In genomic region chr22:23181763-23182288, GRCh38 we compare ENCODE assay signal across 8 cellular contexts. TPM values are rescaled to one million over a fixed set of nuclear protein-coding genes. Genes with fewer than 3 reads are reported as not detected.
A peak's percentile ranks its signal among the peaks of the same experiment; 100 is the strongest.
DNase-seq lines count a peak whose midpoint lies in the region; ATAC-seq and TF ChIP-seq lines count a peak whose summit lies in the region.

No MANE protein-coding gene starts in this region.

- H3K4me3 ChIP-seq in heart right ventricle (peak overlapping the region in 9 of 10 donors; percentile 57 to 72 (median 67)), astrocyte of the cerebellum (ENCODE audit: low read depth, low read length) (peak overlapping the region; percentile 52), lung (peak overlapping the region; percentile 70), upper lobe of left lung (peak overlapping the region; percentile 75 to 92 (median 77))

- H3K27me3 ChIP-seq in heart right ventricle (no peaks in the 10 kb centered on the region), lung (ENCODE audit: control insufficient read depth, insufficient read depth) (no peaks in the 10 kb centered on the region), upper lobe of left lung (no peaks in the 10 kb centered on the region)

- H3K9me3 ChIP-seq in heart right ventricle, result peaks cover 0 to 4% (median under 1%) of the 10 kb centered on the region in 11 donors
- peaks cover 0 to 4% of the 10 kb centered on the region in 2 donors for H3K9me3 ChIP-seq in lung (ENCODE audit: control insufficient read depth in 2 of 2, insufficient read depth in 1 of 2, low read length in 1 of 2)
- no peaks in the 10 kb centered on the region for H3K9me3 ChIP-seq in upper lobe of left lung

- ATAC-seq in heart right ventricle (no peak), left cardiac atrium (no peak), lung (ENCODE audit: insufficient read depth, low FRiP score) (no peak), upper lobe of left lung (ENCODE audit: low FRiP score in 2 of 2) (no peak), left lobe of liver (no peak)

- WGBS in heart right ventricle, 2 donors, result 76 to 78% methylated on average over 39 of the region's 39 CpGs
- WGBS in lung, 2 donors, result 15 to 36% methylated on average over 39 of the region's 39 CpGs
- WGBS in upper lobe of left lung, 2 donors, result 26 to 28% methylated on average over 5 to 24 of the region's 39 CpGs

- DNase-seq in heart right ventricle, result no peak
- DNase-seq in left cardiac atrium, result no peak
- no peak for DNase-seq in astrocyte of the cerebellum (ENCODE audit: low read depth)
- DNase-seq in lung (ENCODE audit: low spot score), result no peak
- DNase-seq in upper lobe of left lung, result no peak
- no peak for DNase-seq in occipital lobe (lab: John Stamatoyannopoulos, UW)
- no peak for DNase-seq in NCI-H345 treated with DMSO at 0.1 percent for 48 hours (lab: John Stamatoyannopoulos, UW; ENCODE audit: unreplicated experiment)
- no peak for DNase-seq in left lobe of liver (ENCODE audit: low spot score)

- TF ChIP-seq CTCF in heart right ventricle (IDR thresholded peaks at IDR 0.05) (no peak), astrocyte of the cerebellum (IDR thresholded peaks at IDR 0.05; ENCODE audit: low read depth, low read length, missing control alignments) (no peak), lung (IDR thresholded peaks at IDR 0.05; ENCODE audit: control extremely low read depth, extremely low read depth) (no peak), upper lobe of left lung (IDR thresholded peaks at IDR 0.05) (no peak)

- TF ChIP-seq POLR2A in upper lobe of left lung (IDR thresholded peaks at IDR 0.05), result no peak

- H3K27ac ChIP-seq in heart right ventricle (peak overlapping the region in 5 of 10 donors; percentile 42 to 76 (median 48)), lung (ENCODE audit: low read depth in 1 of 2, low read length in 1 of 2) (peak overlapping the region in 1 of 2 donors; percentile 65), upper lobe of left lung (peak overlapping the region; percentile 57 to 89 (median 78))

- intact Hi-C loops in heart right ventricle (cut with DNase I) (loop anchor here in 9 of 10 donors (5.0 to 10.0 kb wide), 7 partner anchors 35 to 343 kb away; no protein-coding TSS in a partner anchor), left cardiac atrium (cut with DNase I) (loop anchor here in 1 of 2 donors (5.0 kb wide), 1 partner anchor 35 kb away; no protein-coding TSS in a partner anchor)

- no peak for TF ChIP-seq EP300 in upper lobe of left lung (IDR thresholded peaks at IDR 0.05)

- in situ Hi-C loops in astrocyte of the cerebellum (cut with HindIII; ENCODE audit: low sequenced_read_pairs), result no loop called here

- H3K36me3 ChIP-seq in heart right ventricle (no peaks in the 10 kb centered on the region), lung (ENCODE audit: control insufficient read depth in 2 of 2, insufficient read depth in 2 of 2, low read length in 2 of 2) (no peaks in the 10 kb centered on the region), upper lobe of left lung (peaks cover 0 to 7% (median 0%) of the 10 kb centered on the region in 4 donors)

- H3K4me1 ChIP-seq in heart right ventricle (peaks cover 9 to 69% (median 50%) of the 10 kb centered on the region in 9 donors), lung (ENCODE audit: control insufficient read depth in 2 of 2, insufficient read depth in 2 of 2, low read length in 2 of 2) (peaks cover 3 to 15% of the 10 kb centered on the region in 2 donors), upper lobe of left lung (peaks cover 51 to 77% (median 59%) of the 10 kb centered on the region in 4 donors)

RNA-seq across cellular contexts. Expression of gene BCR, which starts 1.5 kb away (rescaled TPM):
- 10 to 100 TPM; 15.2 to 33.4 (median 28.3) TPM for total RNA-seq in heart right ventricle
- 10 to 100 TPM; 10.9 to 20.1 TPM for polyA plus RNA-seq in heart right ventricle
- 10 to 100 TPM; 28.0 to 47.1 TPM for total RNA-seq in left cardiac atrium
- total RNA-seq in lung, result 10 to 100 TPM; 28.4 to 67.3 TPM
- 10 to 100 TPM; 21.8 to 35.2 TPM for polyA plus RNA-seq in lung
- total RNA-seq in upper lobe of left lung, result 100 to 1,000 TPM in 1 of 6 donors, 10 to 100 TPM in 5; 47.1 to 105 (median 68.6) TPM
- 53.2 TPM for total RNA-seq in occipital lobe
- total RNA-seq in left lobe of liver, result 29.7 TPM

RNA-seq across cellular contexts. Expression of gene RAB36, which starts 36.5 kb away (rescaled TPM):
- total RNA-seq in heart right ventricle, result under 1 TPM; 0.15 to 1.00 (median 0.48) TPM
- under 1 TPM; 0.29 to 0.36 TPM for polyA plus RNA-seq in heart right ventricle
- 1 to 10 TPM; 1.0 to 1.3 TPM for total RNA-seq in left cardiac atrium
- total RNA-seq in lung, result 10 to 100 TPM; 11.2 to 27.5 TPM
- polyA plus RNA-seq in lung, result 1 to 10 TPM; 4.4 to 8.0 TPM
- total RNA-seq in upper lobe of left lung, result 10 to 100 TPM in 1 of 6 donors, 1 to 10 TPM in 5; 2.6 to 17.5 (median 8.4) TPM
- total RNA-seq in occipital lobe, result 5.9 TPM
- total RNA-seq in left lobe of liver, result 0.38 TPM

RNA-seq across cellular contexts. Expression of gene RSPH14, which starts 40.0 kb away (rescaled TPM):
- total RNA-seq in heart right ventricle (under 1 TPM in 1 of 10 donors, not detected in 9; 0.21 TPM), left cardiac atrium (not detected), lung (1 to 10 TPM; 4.1 to 5.8 TPM), upper lobe of left lung (1 to 10 TPM in 5 of 6 donors, not detected in 1; 1.1 to 5.2 (median 2.7) TPM), occipital lobe (1.9 TPM), left lobe of liver (0.18 TPM)
- polyA plus RNA-seq in heart right ventricle (under 1 TPM in 1 of 2 donors, not detected in 1; 0.39 TPM), lung (1 to 10 TPM; 1.5 to 1.7 TPM)
